Comparison of ENCODE assay signal across 8 cellular contexts in the genomic region with DNA sequence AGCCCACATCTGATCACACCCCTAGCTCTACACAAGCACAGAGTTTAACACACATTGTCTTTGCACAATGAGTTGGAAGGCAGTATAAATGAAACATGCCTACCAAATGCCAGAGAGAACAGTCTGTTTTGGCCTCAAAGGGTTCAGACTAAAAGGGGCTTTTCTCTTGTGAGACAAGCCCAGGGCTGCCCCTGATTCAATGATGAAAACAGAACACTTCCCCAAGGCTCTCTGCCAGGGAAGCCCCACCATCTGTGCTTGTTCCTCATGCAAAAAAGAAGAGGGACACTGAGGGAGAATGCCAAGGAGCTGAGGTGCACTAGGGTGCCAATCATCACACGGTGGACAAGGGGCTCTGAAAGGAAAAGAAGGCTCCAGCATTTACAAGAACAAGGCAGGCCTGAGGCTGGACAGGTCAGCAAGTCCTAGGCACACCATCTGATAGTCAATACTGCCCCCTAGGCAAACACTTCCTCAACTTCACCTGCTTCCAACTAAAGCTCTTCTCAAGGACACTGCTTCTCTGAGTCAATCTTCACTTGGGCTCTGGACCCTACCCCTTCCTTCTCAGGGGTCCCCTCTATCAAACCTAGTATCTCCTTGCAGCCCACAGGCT. TPM values are rescaled to one million over a fixed set of nuclear protein-coding genes. Genes with fewer than 3 reads are reported as not detected.
DNase-seq lines count a peak whose midpoint lies in the region; ATAC-seq and TF ChIP-seq lines count a peak whose summit lies in the region.

No MANE protein-coding gene starts in this region.

- no peaks in the 10 kb centered on the region; the same call in 2 of the 3 replicates for H3K4me1 Mint-ChIP-seq in GM23338

- H3K27me3 ChIP-seq in GM23338 (ENCODE audit: insufficient read depth) (no peaks in the 10 kb centered on the region), PC-9 (ENCODE audit: insufficient read depth, low read depth) (no peaks in the 10 kb centered on the region), foreskin keratinocyte (no peaks in the 10 kb centered on the region)

- H3K36me3 ChIP-seq in GM23338 (ENCODE audit: insufficient read depth) (no peaks in the 10 kb centered on the region), PC-9 (ENCODE audit: low read depth) (no peaks in the 10 kb centered on the region)

- ATAC-seq in GM23338 (peak; percentile 88), foreskin keratinocyte (no peak), GM21390 (IDR thresholded peaks at IDR 0.05; ENCODE audit: unreplicated experiment) (no peak), GM19467 (IDR thresholded peaks at IDR 0.05; ENCODE audit: unreplicated experiment) (no peak), GM19324 (IDR thresholded peaks at IDR 0.05; ENCODE audit: low FRiP score, unreplicated experiment) (no peak)

- CTCF ChIA-PET in PC-9 (lab: Charles Lee): interaction anchor here (0.7 kb wide), 1 partner anchor 58 kb away, joined by 3 read pairs; no protein-coding TSS in a partner anchor

- no peaks in the 10 kb centered on the region for H3K79me2 ChIP-seq in GM23338 (replicated peaks; ENCODE audit: insufficient read depth)
- H3K79me2 ChIP-seq in PC-9 (ENCODE audit: low read depth): no peaks in the 10 kb centered on the region

- intact Hi-C loops in PC-9 (cut with micrococcal nuclease; ENCODE audit: unreplicated experiment): loop anchor here (1.0 kb wide), 2 partner anchors 58 to 222 kb away; no protein-coding TSS in a partner anchor

- no peaks in the 10 kb centered on the region for H3K9me3 Mint-ChIP-seq in GM23338

- H3K9me3 ChIP-seq in PC-9 (ENCODE audit: insufficient read depth, low read depth): no peaks in the 10 kb centered on the region

- H3K27ac ChIP-seq in GM23338 (ENCODE audit: low read depth) (no peak overlapping the region), PC-9 (no peak overlapping the region), foreskin keratinocyte (no peak overlapping the region)

- H3K4me3 ChIP-seq in AG09309 (ENCODE audit: control insufficient read depth, low read depth, low read length) (no peak overlapping the region), GM23338 (no peak overlapping the region), PC-9 (no peak overlapping the region)

- TF ChIP-seq CTCF in AG09309 (IDR thresholded peaks at IDR 0.05; ENCODE audit: control insufficient read depth, insufficient read depth, low read depth, low read length, missing control alignments): peak; percentile 23
- peak; percentile 58 to 79 for TF ChIP-seq CTCF in GM23338 (conservative IDR thresholded peaks at IDR 0.05; ENCODE audit: low read depth in 2 of 2)
- TF ChIP-seq CTCF in PC-9 (conservative IDR thresholded peaks at IDR 0.05): peak; percentile 65
- peak; percentile 47 for TF ChIP-seq CTCF in foreskin keratinocyte (conservative IDR thresholded peaks at IDR 0.05)

- H3K4me2 ChIP-seq in GM23338 (no peak overlapping the region), PC-9 (no peak overlapping the region)

- H3K9me2 ChIP-seq in GM23338 (ENCODE audit: insufficient read depth): no peaks in the 10 kb centered on the region
- no peaks in the 10 kb centered on the region for H3K9me2 ChIP-seq in PC-9 (ENCODE audit: insufficient read depth)

- H2AFZ ChIP-seq in GM23338 (no peak overlapping the region), PC-9 (no peak overlapping the region)

- POLR2A ChIA-PET in PC-9 (lab: Charles Lee; ENCODE audit: unreplicated experiment): interaction anchor here (0.5 to 0.6 kb wide), 2 partner anchors 59 to 411 kb away, joined by 3 to 6 read pairs; no protein-coding TSS in a partner anchor

- H3K36me3 Mint-ChIP-seq in GM23338 (ENCODE audit: low read depth): no peaks in the 10 kb centered on the region

- H3F3A ChIP-seq in GM23338 (replicated peaks; ENCODE audit: low read depth): no peaks in the 10 kb centered on the region
- no peaks in the 10 kb centered on the region for H3F3A ChIP-seq in PC-9 (ENCODE audit: insufficient read depth, low read depth)

- no peaks in the 10 kb centered on the region for H3K27me3 Mint-ChIP-seq in GM23338 (ENCODE audit: insufficient read depth, low read depth, poor library complexity)

- H3K4me1 ChIP-seq in GM23338 (ENCODE audit: insufficient read depth): no peaks in the 10 kb centered on the region
- no peaks in the 10 kb centered on the region for H3K4me1 ChIP-seq in PC-9 (replicated peaks; ENCODE audit: insufficient read depth)
- H3K4me1 ChIP-seq in foreskin keratinocyte: no peaks in the 10 kb centered on the region

- no peak overlapping the region for H3K27ac Mint-ChIP-seq in GM23338

- DNase-seq in AG09309 (ENCODE audit: low read depth) (no peak), GM23338 (ENCODE audit: low spot score) (peak; percentile 68), PC-9 (peak in 1 of 2 experiments; percentile 36), foreskin keratinocyte (no peak), dedifferentiated amniotic fluid mesenchymal stem cell (ENCODE audit: extremely low spot score) (no peak)

- H4K20me1 ChIP-seq in GM23338 (replicated peaks; ENCODE audit: insufficient read depth) (no peaks in the 10 kb centered on the region; the same call in 1 of the 2 replicates), PC-9 (ENCODE audit: insufficient read depth) (no peaks in the 10 kb centered on the region)

- no TSS peak for BruUV-seq in PC-9 (replicated peaks; lab: Mats Ljungman, UMichigan)

- no peak overlapping the region for H3K4me3 Mint-ChIP-seq in GM23338

TF ChIP-seq in GM23338, 12 proteins besides CTCF, POLR2A, EP300 and RAD21 (continues in another document):
- TF ChIP-seq EZH2 (IDR thresholded peaks at IDR 0.05; ENCODE audit: low read depth, unreplicated experiment) (no peak), CREB1 (CRISPR knock-in tag; IDR thresholded peaks at IDR 0.05; ENCODE audit: low read depth) (no peak), ZNF331 (CRISPR knock-in tag; IDR thresholded peaks at IDR 0.05; ENCODE audit: low read depth) (no peak), POLR2AphosphoS5 (IDR thresholded peaks at IDR 0.05; ENCODE audit: low read depth) (no peak), ZNF114 (CRISPR knock-in tag; IDR thresholded peaks at IDR 0.05) (no peak), NANOG (IDR thresholded peaks at IDR 0.05; ENCODE audit: borderline replicate concordance) (no peak)
- TF ChIP-seq, protein P1, sequence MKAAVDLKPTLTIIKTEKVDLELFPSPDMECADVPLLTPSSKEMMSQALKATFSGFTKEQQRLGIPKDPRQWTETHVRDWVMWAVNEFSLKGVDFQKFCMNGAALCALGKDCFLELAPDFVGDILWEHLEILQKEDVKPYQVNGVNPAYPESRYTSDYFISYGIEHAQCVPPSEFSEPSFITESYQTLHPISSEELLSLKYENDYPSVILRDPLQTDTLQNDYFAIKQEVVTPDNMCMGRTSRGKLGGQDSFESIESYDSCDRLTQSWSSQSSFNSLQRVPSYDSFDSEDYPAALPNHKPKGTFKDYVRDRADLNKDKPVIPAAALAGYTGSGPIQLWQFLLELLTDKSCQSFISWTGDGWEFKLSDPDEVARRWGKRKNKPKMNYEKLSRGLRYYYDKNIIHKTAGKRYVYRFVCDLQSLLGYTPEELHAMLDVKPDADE (IDR thresholded peaks at IDR 0.05): no peak
- TF ChIP-seq, protein P2, sequence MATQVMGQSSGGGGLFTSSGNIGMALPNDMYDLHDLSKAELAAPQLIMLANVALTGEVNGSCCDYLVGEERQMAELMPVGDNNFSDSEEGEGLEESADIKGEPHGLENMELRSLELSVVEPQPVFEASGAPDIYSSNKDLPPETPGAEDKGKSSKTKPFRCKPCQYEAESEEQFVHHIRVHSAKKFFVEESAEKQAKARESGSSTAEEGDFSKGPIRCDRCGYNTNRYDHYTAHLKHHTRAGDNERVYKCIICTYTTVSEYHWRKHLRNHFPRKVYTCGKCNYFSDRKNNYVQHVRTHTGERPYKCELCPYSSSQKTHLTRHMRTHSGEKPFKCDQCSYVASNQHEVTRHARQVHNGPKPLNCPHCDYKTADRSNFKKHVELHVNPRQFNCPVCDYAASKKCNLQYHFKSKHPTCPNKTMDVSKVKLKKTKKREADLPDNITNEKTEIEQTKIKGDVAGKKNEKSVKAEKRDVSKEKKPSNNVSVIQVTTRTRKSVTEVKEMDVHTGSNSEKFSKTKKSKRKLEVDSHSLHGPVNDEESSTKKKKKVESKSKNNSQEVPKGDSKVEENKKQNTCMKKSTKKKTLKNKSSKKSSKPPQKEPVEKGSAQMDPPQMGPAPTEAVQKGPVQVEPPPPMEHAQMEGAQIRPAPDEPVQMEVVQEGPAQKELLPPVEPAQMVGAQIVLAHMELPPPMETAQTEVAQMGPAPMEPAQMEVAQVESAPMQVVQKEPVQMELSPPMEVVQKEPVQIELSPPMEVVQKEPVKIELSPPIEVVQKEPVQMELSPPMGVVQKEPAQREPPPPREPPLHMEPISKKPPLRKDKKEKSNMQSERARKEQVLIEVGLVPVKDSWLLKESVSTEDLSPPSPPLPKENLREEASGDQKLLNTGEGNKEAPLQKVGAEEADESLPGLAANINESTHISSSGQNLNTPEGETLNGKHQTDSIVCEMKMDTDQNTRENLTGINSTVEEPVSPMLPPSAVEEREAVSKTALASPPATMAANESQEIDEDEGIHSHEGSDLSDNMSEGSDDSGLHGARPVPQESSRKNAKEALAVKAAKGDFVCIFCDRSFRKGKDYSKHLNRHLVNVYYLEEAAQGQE (IDR thresholded peaks at IDR 0.05; ENCODE audit: unreplicated experiment): no peak

RNA-seq across cellular contexts. Expression of a gene that starts 37.5 kb away (rescaled TPM):
- total RNA-seq in GM23338 (2014; rRNA removed; shearing (Covaris generic)): 12.1 and 17.1 TPM in 2 replicates
- polyA plus RNA-seq in GM23338 (2016; fragmentation: Nextera tagmentation; extraction: Ambion mirVana): 10.8 and 14.8 TPM in 2 replicates
- total RNA-seq in PC-9 (2021): 46.1 and 57.8 TPM in 2 replicates
- 11.3 TPM in 2 replicates for total RNA-seq in foreskin keratinocyte
- 9.6 and 10.2 TPM in 2 replicates for polyA plus RNA-seq in foreskin keratinocyte
